Comparison of ENCODE assay signal across 1 cellular context in genomic region chr19:39400997-39401548, GRCh38.
TF ChIP-seq lines count a peak whose summit lies in the region.

No MANE protein-coding gene starts in this region.

TF ChIP-seq in liver, 16 proteins besides CTCF, POLR2A, EP300 and RAD21 (continued from another document):
- TF ChIP-seq REST (IDR thresholded peaks at IDR 0.05): no peak
- TF ChIP-seq RXRA (IDR thresholded peaks at IDR 0.05): no peak
- TF ChIP-seq HNF4G (IDR thresholded peaks at IDR 0.05): no peak
- no peak for TF ChIP-seq YY1 (IDR thresholded peaks at IDR 0.05)
- TF ChIP-seq FOXA1 (IDR thresholded peaks at IDR 0.05): no peak
- TF ChIP-seq TAF1 (conservative IDR thresholded peaks at IDR 0.05): no peak
- TF ChIP-seq, protein P1, sequence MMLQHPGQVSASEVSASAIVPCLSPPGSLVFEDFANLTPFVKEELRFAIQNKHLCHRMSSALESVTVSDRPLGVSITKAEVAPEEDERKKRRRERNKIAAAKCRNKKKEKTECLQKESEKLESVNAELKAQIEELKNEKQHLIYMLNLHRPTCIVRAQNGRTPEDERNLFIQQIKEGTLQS (IDR thresholded peaks at IDR 0.05): no peak
- TF ChIP-seq JUND (IDR thresholded peaks at IDR 0.05): no peak
- TF ChIP-seq, protein P2, sequence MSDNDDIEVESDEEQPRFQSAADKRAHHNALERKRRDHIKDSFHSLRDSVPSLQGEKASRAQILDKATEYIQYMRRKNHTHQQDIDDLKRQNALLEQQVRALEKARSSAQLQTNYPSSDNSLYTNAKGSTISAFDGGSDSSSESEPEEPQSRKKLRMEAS (IDR thresholded peaks at IDR 0.05): no peak
TF ChIP-seq in liver: peak in this region for 0.
